Comparison of ENCODE assay signal across 8 cellular contexts in the genomic region with DNA sequence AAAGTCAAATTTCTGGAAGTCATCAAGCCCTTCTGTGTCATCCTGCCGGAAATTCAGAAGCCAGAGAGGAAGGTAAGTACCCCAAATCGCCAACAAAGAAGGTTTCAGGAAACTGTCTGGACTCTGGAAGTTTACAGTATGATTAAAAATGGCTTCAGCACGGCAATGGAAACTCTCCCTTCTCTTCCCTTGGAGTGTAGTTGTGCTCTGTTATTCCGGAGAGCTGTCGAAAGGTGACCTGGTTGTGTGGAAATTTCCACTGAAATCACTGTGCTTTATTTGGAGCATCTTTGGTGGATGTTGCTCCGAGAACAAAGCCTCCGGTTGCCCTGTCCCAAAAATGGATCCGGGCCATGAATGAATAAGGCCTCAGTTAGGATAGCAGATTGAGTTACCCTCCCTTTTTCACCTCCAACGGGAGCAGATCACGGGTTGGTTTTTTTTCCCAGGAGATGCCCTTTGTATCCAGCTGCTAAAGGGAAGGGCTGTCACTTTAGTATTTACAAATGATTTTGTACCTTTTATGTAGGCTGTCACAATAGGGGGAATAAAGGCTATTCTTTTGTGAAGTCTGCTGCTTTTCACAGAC. TPM values are rescaled to one million over a fixed set of nuclear protein-coding genes. Genes with fewer than 3 reads are reported as not detected.
DNase-seq lines count a peak whose midpoint lies in the region; ATAC-seq and TF ChIP-seq lines count a peak whose summit lies in the region.

No MANE protein-coding gene starts in this region.

- H3K4me1 ChIP-seq in HAP-1, result peaks cover 18% of the 10 kb centered on the region
- peaks cover 13% of the 10 kb centered on the region for H3K4me1 ChIP-seq in iPS-18a (ENCODE audit: control insufficient read depth, low read depth, low read length)

- peak overlapping the region; percentile 90 for H3K9ac ChIP-seq in iPS-18a (ENCODE audit: low read length)

- peak overlapping the region; percentile 98 for H3K4me3 Mint-ChIP-seq in activated naive CD8-positive, alpha-beta T cell treated with anti-CD3 and anti-CD28 coated beads for 36 hours
- peak overlapping the region; percentile 94 to 98 for H3K4me3 Mint-ChIP-seq in stimulated activated naive CD8-positive, alpha-beta T cell treated with anti-CD3 and anti-CD28 coated beads, Interleukin-15, amount 100 ng/mL, for 72 hours

- H3K27ac ChIP-seq in 22Rv1 (peak overlapping the region; percentile 79), iPS-18a (ENCODE audit: low read length) (no peak overlapping the region)

- H3K4me1 Mint-ChIP-seq in activated naive CD8-positive, alpha-beta T cell treated with anti-CD3 and anti-CD28 coated beads for 36 hours, result peaks cover 36% of the 10 kb centered on the region
- H3K4me1 Mint-ChIP-seq in stimulated activated naive CD8-positive, alpha-beta T cell treated with anti-CD3 and anti-CD28 coated beads, Interleukin-15, amount 100 ng/mL, for 72 hours, result peaks cover 48% of the 10 kb centered on the region

- H3K27me3 ChIP-seq in HAP-1 (ENCODE audit: low read depth) (no peaks in the 10 kb centered on the region; the same call in 1 of the 2 replicates), iPS-18a (ENCODE audit: control insufficient read depth, insufficient read depth, low read length) (no peaks in the 10 kb centered on the region)

- in situ Hi-C loops in HAP-1 (cut with MboI; ENCODE audit: low sequenced_read_pairs), result no loop called here

- no peak for ATAC-seq in stimulated activated naive CD8-positive, alpha-beta T cell treated with anti-CD3 and anti-CD28 coated beads, Interleukin-15, amount 100 ng/mL, for 72 hours
- ATAC-seq in GM21390 (IDR thresholded peaks at IDR 0.05; ENCODE audit: unreplicated experiment), result no peak

- H3K27ac Mint-ChIP-seq in activated naive CD8-positive, alpha-beta T cell treated with anti-CD3 and anti-CD28 coated beads for 36 hours, result peak overlapping the region; percentile 98
- H3K27ac Mint-ChIP-seq in stimulated activated naive CD8-positive, alpha-beta T cell treated with anti-CD3 and anti-CD28 coated beads, Interleukin-15, amount 100 ng/mL, for 72 hours, result peak overlapping the region; percentile 99

- no peaks in the 10 kb centered on the region for H3K27me3 Mint-ChIP-seq in activated naive CD8-positive, alpha-beta T cell treated with anti-CD3 and anti-CD28 coated beads for 36 hours
- H3K27me3 Mint-ChIP-seq in stimulated activated naive CD8-positive, alpha-beta T cell treated with anti-CD3 and anti-CD28 coated beads, Interleukin-15, amount 100 ng/mL, for 72 hours, result no peaks in the 10 kb centered on the region

- H3K36me3 ChIP-seq in HAP-1 (replicated peaks) (peaks cover 50% of the 10 kb centered on the region), iPS-18a (ENCODE audit: control insufficient read depth, low read depth, low read length) (peaks cover 35% of the 10 kb centered on the region)

- no peaks in the 10 kb centered on the region for H3K9me3 Mint-ChIP-seq in activated naive CD8-positive, alpha-beta T cell treated with anti-CD3 and anti-CD28 coated beads for 36 hours
- H3K9me3 Mint-ChIP-seq in stimulated activated naive CD8-positive, alpha-beta T cell treated with anti-CD3 and anti-CD28 coated beads, Interleukin-15, amount 100 ng/mL, for 72 hours, result no peaks in the 10 kb centered on the region

- H3K4me3 ChIP-seq in HAP-1 (peak overlapping the region; percentile 93), iPS-18a (ENCODE audit: low read length) (peak overlapping the region; percentile 99)

- TF ChIP-seq CTCF in 22Rv1 (IDR thresholded peaks at IDR 0.05), result no peak

- DNase-seq in HAP-1 (ENCODE audit: low spot score in 2 of 2) (peak; percentile 67 to 72), C1 segment of cervical spinal cord (lab: John Stamatoyannopoulos, UW) (no peak)
- no peak for DNase-seq in activated naive CD8-positive, alpha-beta T cell treated with anti-CD3 and anti-CD28 coated beads for 36 hours
- DNase-seq in stimulated activated naive CD8-positive, alpha-beta T cell treated with anti-CD3 and anti-CD28 coated beads, Interleukin-15, amount 100 ng/mL, for 72 hours, result no peak
- no peak for DNase-seq in stimulated activated CD4-positive, alpha-beta T cell treated with anti-CD3 and anti-CD28 coated beads, Interleukin-4, amount 100 ng/mL, for 4 hours

- peaks cover 36% of the 10 kb centered on the region for H3K36me3 Mint-ChIP-seq in activated naive CD8-positive, alpha-beta T cell treated with anti-CD3 and anti-CD28 coated beads for 36 hours

- H3K9me3 ChIP-seq in HAP-1, result no peaks in the 10 kb centered on the region
- H3K9me3 ChIP-seq in iPS-18a (ENCODE audit: control insufficient read depth, low read depth, low read length), result no peaks in the 10 kb centered on the region

RNA-seq across cellular contexts. Expression of a gene that starts 0.7 kb away (rescaled TPM):
- total RNA-seq in activated naive CD8-positive, alpha-beta T cell treated with anti-CD3 and anti-CD28 coated beads for 36 hours, result 100 to 1,000 TPM; 149 to 155 TPM

Comparison
In these comparisons a context has a peak if more than half of its experiments do, and no peak if none do; other contexts are left out.
1. DNase-seq: peak in HAP-1 (2 of 2); none in activated naive CD8-positive, alpha-beta T cell treated with anti-CD3 and anti-CD28 coated beads for 36 hours (single experiment), stimulated activated naive CD8-positive, alpha-beta T cell treated with anti-CD3 and anti-CD28 coated beads, Interleukin-15, amount 100 ng/mL, for 72 hours (0 of 2), stimulated activated CD4-positive, alpha-beta T cell treated with anti-CD3 and anti-CD28 coated beads, Interleukin-4, amount 100 ng/mL, for 4 hours (0 of 2) and C1 segment of cervical spinal cord (0 of 14).